16 cellular contexts compared by ENCODE assay signal in genomic region chr2:39855856-39856255, GRCh38.
DNase-seq lines count a peak whose midpoint lies in the region; TF ChIP-seq lines count a peak whose summit lies in the region.
"Had no signal": no experiment of that assay in that cellular context is flagged by ENCODE, and none has a peak within 500 bp of the region (broad histone marks: within the 10 kb centered on the region; RNA-seq: fewer than 3 reads in every experiment).

No MANE protein-coding gene starts in this region.

- H3K36me3 ChIP-seq in PC-9 (ENCODE audit: low read depth) = no peaks in the 10 kb centered on the region
- no peaks in the 10 kb centered on the region for H3K36me3 ChIP-seq in hepatocyte (replicated peaks; ENCODE audit: insufficient read depth, low read depth)
- H3K36me3 ChIP-seq: BLaER1 treated with 17β-estradiol and CSF1 and Interleukin-3, amounts not matched to agents 10 nM and 100 nM had no signal

- intact Hi-C loops in PC-9 (cut with micrococcal nuclease; ENCODE audit: unreplicated experiment) = loop anchor here (1.0 kb wide), 1 partner anchor 11 kb away; no protein-coding TSS in a partner anchor

- no peak for TF ChIP-seq CTCF in PC-9 (conservative IDR thresholded peaks at IDR 0.05)
- TF ChIP-seq CTCF in epithelial cell of esophagus (IDR thresholded peaks at IDR 0.05; ENCODE audit: insufficient read depth, low read depth, low read length, missing control alignments) = no peak
- no peak for TF ChIP-seq CTCF in hepatocyte (IDR thresholded peaks at IDR 0.05; ENCODE audit: poor library complexity)

- WGBS in hepatocyte (ENCODE audit: low lambda C conversion rate, missing lambda C conversion rate) = 87% methylated on average over 3 of the region's 3 CpGs

- H2AFZ ChIP-seq in PC-9 (peak overlapping the region; percentile 25; the same call in 1 of the 2 replicates), hepatocyte (no peak overlapping the region)

- H3K4me2 ChIP-seq in PC-9 (peak overlapping the region; percentile 32), hepatocyte (no peak overlapping the region)

- H3K27me3 ChIP-seq in PC-9 (ENCODE audit: insufficient read depth, low read depth) = no peaks in the 10 kb centered on the region
- H3K27me3 ChIP-seq in hepatocyte = no peaks in the 10 kb centered on the region
- H3K27me3 ChIP-seq: BLaER1 treated with 17β-estradiol and CSF1 and Interleukin-3, amounts not matched to agents 10 nM and 100 nM had no signal

- CTCF ChIA-PET in PC-9 (lab: Charles Lee) = interaction anchor here (0.9 kb wide), 1 partner anchor 18 kb away, joined by 3 read pairs; no protein-coding TSS in a partner anchor

- H3K27ac ChIP-seq in PC-9 (peak overlapping the region; percentile 55), hepatocyte (no peak overlapping the region)

- no peaks in the 10 kb centered on the region; the same call in 1 of the 2 replicates for H3K9me2 ChIP-seq in PC-9 (ENCODE audit: insufficient read depth)
- H3K9me2 ChIP-seq in hepatocyte (replicated peaks; ENCODE audit: insufficient read depth) = no peaks in the 10 kb centered on the region

- H3F3A ChIP-seq in PC-9 (ENCODE audit: insufficient read depth, low read depth) = peaks cover 17% of the 10 kb centered on the region

- H3K79me2 ChIP-seq in PC-9 (ENCODE audit: low read depth) = no peaks in the 10 kb centered on the region
- H3K79me2 ChIP-seq in hepatocyte = no peaks in the 10 kb centered on the region

- H3K9me3 ChIP-seq in PC-9 (ENCODE audit: insufficient read depth, low read depth) (no peaks in the 10 kb centered on the region), hepatocyte (ENCODE audit: low read depth) (no peaks in the 10 kb centered on the region)
- H3K9me3 ChIP-seq: BLaER1 treated with 17β-estradiol and CSF1 and Interleukin-3, amounts not matched to agents 10 nM and 100 nM had no signal

- H4K20me1 ChIP-seq in PC-9 (ENCODE audit: insufficient read depth) = no peaks in the 10 kb centered on the region
- no peaks in the 10 kb centered on the region for H4K20me1 ChIP-seq in hepatocyte (ENCODE audit: insufficient read depth, poor library complexity, severe bottlenecking)
- H4K20me1 ChIP-seq: BLaER1 treated with 17β-estradiol and CSF1 and Interleukin-3, amounts not matched to agents 10 nM and 100 nM had no signal

- H3K4me3 ChIP-seq in PC-9 (no peak overlapping the region; the same call in 1 of the 2 replicates), epithelial cell of esophagus (ENCODE audit: low read length) (no peak overlapping the region), hepatocyte (no peak overlapping the region)
- H3K4me3 ChIP-seq: BLaER1 treated with 17β-estradiol and CSF1 and Interleukin-3, amounts not matched to agents 10 nM and 100 nM had no signal

- no TSS peak for BruUV-seq in PC-9 (replicated peaks; lab: Mats Ljungman, UMichigan)

- POLR2A ChIA-PET in PC-9 (lab: Charles Lee; ENCODE audit: unreplicated experiment) = interaction anchor here (0.5 to 0.6 kb wide), 3 partner anchors 11 to 416 kb away, joined by 4 to 10 read pairs (median 9); no protein-coding TSS in a partner anchor

- DNase-seq in COR-L47 (lab: John Stamatoyannopoulos, UW) = peak; percentile 2
- DNase-seq in NCI-H2227 (lab: John Stamatoyannopoulos, UW; ENCODE audit: unreplicated experiment) = peak; percentile 65
- DNase-seq in PC-9 = peak in 1 of 2 experiments; percentile 70
- peak; percentile 59 for DNase-seq in epithelial cell of esophagus (ENCODE audit: low read depth)
- no peak for DNase-seq in hepatocyte (ENCODE audit: low spot score)
- no peak for DNase-seq in NCI-H2171 (lab: John Stamatoyannopoulos, UW)
- DNase-seq in activated CD4-positive, alpha-beta T cell treated with anti-CD3 and anti-CD28 coated beads, Interleukin-2, amount 50 U/mL, for 1 hour = no peak
- DNase-seq: 8988T; Calu3; CD4-positive, CD25-positive, alpha-beta regulatory T cell; DMS 273 treated with DMSO at 0.1 percent for 48 hours; DMS79 treated with DMSO at 0.1 percent for 48 hours; EL; GOT3; H9 had no signal

- H3K4me1 ChIP-seq in PC-9 (replicated peaks; ENCODE audit: insufficient read depth) = peaks cover 29% of the 10 kb centered on the region
- H3K4me1 ChIP-seq in hepatocyte (ENCODE audit: insufficient read depth) = peaks cover 15% of the 10 kb centered on the region

Comparison
In these comparisons a context has a peak if more than half of its experiments do, and no peak if none do; other contexts are left out.
1. DNase-seq: peak in COR-L47 (single experiment), NCI-H2227 (single experiment) and epithelial cell of esophagus (single experiment); none in hepatocyte (single experiment), NCI-H2171 (single experiment) and activated CD4-positive, alpha-beta T cell treated with anti-CD3 and anti-CD28 coated beads, Interleukin-2, amount 50 U/mL, for 1 hour (single experiment).